In the genomic region with DNA sequence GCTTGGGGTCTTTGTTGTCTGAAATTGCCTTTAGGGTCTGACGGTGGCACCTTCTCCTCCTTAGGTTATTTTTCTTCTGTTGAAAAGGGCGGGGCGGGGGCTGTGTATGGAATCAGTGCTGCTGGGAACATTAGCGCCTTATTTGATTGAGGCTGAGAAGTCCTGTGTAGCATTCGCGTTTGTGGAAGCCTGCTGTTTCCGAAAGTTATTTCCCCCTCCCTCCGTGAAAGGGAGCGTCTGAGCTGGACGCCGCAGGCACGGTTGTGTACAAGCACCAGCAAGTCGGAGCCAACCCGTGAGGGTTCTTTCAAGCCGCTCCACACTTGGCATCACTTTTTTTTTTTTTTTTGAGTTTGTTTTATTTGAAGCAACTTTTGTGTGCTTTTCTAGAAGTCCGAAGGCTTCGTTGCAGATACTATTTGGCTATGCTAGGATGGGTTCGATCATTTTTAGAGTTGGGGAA, we compare ENCODE assay signal across 8 cellular contexts. TPM values are rescaled to one million over a fixed set of nuclear protein-coding genes. Genes with fewer than 3 reads are reported as not detected.
A peak's percentile ranks its signal among the peaks of the same experiment; 100 is the strongest.
DNase-seq lines count a peak whose midpoint lies in the region; ATAC-seq, FAIRE-seq and TF ChIP-seq lines count a peak whose summit lies in the region.

No MANE protein-coding gene starts in this region.

- POLR2A ChIA-PET in PC-3 (lab: Charles Lee; ENCODE audit: unreplicated experiment) = interaction anchor here (0.7 kb wide), 1 partner anchor 57 kb away, joined by 3 read pairs; no protein-coding TSS in a partner anchor

- H3K27ac ChIP-seq in PC-3 (ENCODE audit: low read length) (no peak overlapping the region), neutrophil (no peak overlapping the region)

- TF ChIP-seq CTCF in PC-3 (conservative IDR thresholded peaks at IDR 0.05; ENCODE audit: low read depth, low read length) (no peak), fibroblast of pulmonary artery (IDR thresholded peaks at IDR 0.05; ENCODE audit: low read length, missing control alignments) (no peak), neutrophil (IDR thresholded peaks at IDR 0.05) (no peak)

- no peaks in the 10 kb centered on the region for H3K27me3 ChIP-seq in PC-3 (ENCODE audit: low read length)
- H3K27me3 ChIP-seq in neutrophil = peaks cover 91% of the 10 kb centered on the region

- H3K4me1 ChIP-seq in PC-3 (ENCODE audit: insufficient read depth, low read length) (peaks cover 12% of the 10 kb centered on the region), neutrophil (ENCODE audit: control insufficient read depth in 1 of 2, insufficient read depth in 1 of 2, low read depth in 1 of 2, low read length in 1 of 2) (peaks cover 5 to 17% of the 10 kb centered on the region in 2 experiments)

- H4K20me1 ChIP-seq in PC-3 (ENCODE audit: low read length) = no peaks in the 10 kb centered on the region

- ATAC-seq in HG03175 (IDR thresholded peaks at IDR 0.05; ENCODE audit: unreplicated experiment) (peak; percentile 30), PC-3 (peak; percentile 52)

- no peaks in the 10 kb centered on the region for H3K9me3 ChIP-seq in PC-3 (ENCODE audit: low read length)
- H3K9me3 ChIP-seq in neutrophil = no peaks in the 10 kb centered on the region

- peak overlapping the region; percentile 98 for H2AFZ ChIP-seq in PC-3 (ENCODE audit: low read length)

- no TSS peak for BruUV-seq in PC-3 (replicated peaks; lab: Mats Ljungman, UMichigan)

- CTCF ChIA-PET in PC-3 (lab: Charles Lee) = no interaction called here

- H3K9me2 ChIP-seq in PC-3 (replicated peaks; ENCODE audit: low read length) = no peaks in the 10 kb centered on the region

- no peak for FAIRE-seq in urothelium cell line (lab: Jason Lieb, UNC)

- intact Hi-C loops in PC-3 (cut with micrococcal nuclease) = loop anchor here (1.0 to 5.0 kb wide), 5 partner anchors 10 to 441 kb away; a partner anchor contains a TSS

- peak overlapping the region; percentile 55 for H3K9ac ChIP-seq in PC-3 (ENCODE audit: low read length)

- H3F3A ChIP-seq in PC-3 (ENCODE audit: low read length, unreplicated experiment) = no peaks in the 10 kb centered on the region

- peak overlapping the region; percentile 86 for H3K4me2 ChIP-seq in PC-3 (ENCODE audit: low read length)

- H3K79me2 ChIP-seq in PC-3 (ENCODE audit: low read length) = peaks cover 10% of the 10 kb centered on the region

- DNase-seq in NCI-H2107 treated with DMSO at 0.1 percent for 48 hours (lab: John Stamatoyannopoulos, UW; ENCODE audit: unreplicated experiment) = peak; percentile 78
- no peak for DNase-seq in NCI-H2107 (lab: John Stamatoyannopoulos, UW)
- DNase-seq in PC-3 = peak; percentile 73
- peak; percentile 37 for DNase-seq in activated T-helper 9 cell treated with anti-CD3 and anti-CD28 coated beads, Interleukin-2, amount 50 U/mL, for 16 hours (ENCODE audit: low read depth)
- peak; percentile 77 for DNase-seq in fibroblast of pulmonary artery (ENCODE audit: low read depth)
- peak; percentile 77 for DNase-seq in urothelium cell line (ENCODE audit: low spot score)

- H3K36me3 ChIP-seq in PC-3 (ENCODE audit: low read depth, low read length) = no peaks in the 10 kb centered on the region
- peaks cover 8% of the 10 kb centered on the region for H3K36me3 ChIP-seq in neutrophil

- H3K4me3 ChIP-seq in PC-3 (ENCODE audit: low read length) = peak overlapping the region; percentile 71
- H3K4me3 ChIP-seq in fibroblast of pulmonary artery (replicated peaks; ENCODE audit: low read depth, low read length) = peak overlapping the region; percentile 79
- H3K4me3 ChIP-seq in neutrophil (ENCODE audit: low read depth in 1 of 2, low read length in 1 of 2) = peak overlapping the region; percentile 17 to 40

RNA-seq across cellular contexts. Expression of a gene that starts 1.1 kb away (rescaled TPM):
- 16.0 and 20.7 TPM in 2 replicates for total RNA-seq in PC-3 (2014; rRNA removed)

Comparison
In these comparisons a context has a peak if more than half of its experiments do, and no peak if none do; other contexts are left out.
1. H3K4me3 ChIP-seq: peak in every context shown above with its lines; median percentile 79 in fibroblast of pulmonary artery; 71 in PC-3; 28 in neutrophil.